In the genomic region with DNA sequence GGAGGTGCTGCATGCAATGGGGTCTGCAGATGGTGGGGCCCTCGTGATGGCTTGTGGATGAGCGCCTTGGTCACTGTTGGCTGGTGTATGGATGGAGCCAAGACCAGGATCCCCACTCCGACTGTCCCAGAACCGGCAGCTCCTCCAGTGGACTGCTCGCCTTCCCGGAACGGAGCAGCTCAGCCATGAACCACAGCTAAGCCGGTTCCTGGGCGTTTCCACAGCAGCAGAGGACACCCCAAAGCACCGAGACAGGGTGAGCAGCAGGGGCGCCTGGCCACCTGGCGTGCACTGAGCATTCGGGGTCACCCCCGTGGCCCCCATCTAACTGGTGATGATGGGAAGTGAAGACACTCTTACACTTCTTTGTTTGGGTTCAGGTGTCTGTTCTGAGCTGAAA, we compare ENCODE assay signal across 38 cellular contexts. TPM values are rescaled to one million over a fixed set of nuclear protein-coding genes. Genes with fewer than 3 reads are reported as not detected.
"Had no signal": no experiment of that assay in that cellular context is flagged by ENCODE, and none has a peak within 500 bp of the region (broad histone marks: within the 10 kb centered on the region; RNA-seq: fewer than 3 reads in every experiment).

No MANE protein-coding gene starts in this region.

- H3K36me3 ChIP-seq: adrenal gland, breast epithelium, cardiac muscle cell, esophagus squamous epithelium, gastroesophageal sphincter, heart right ventricle, WERI-Rb-1 had no signal

- H3K27ac ChIP-seq: adrenal gland, breast epithelium, cardiac muscle cell, epithelial cell of prostate, esophagus squamous epithelium, gastroesophageal sphincter, heart right ventricle, hepatocyte, WERI-Rb-1 had no signal

- H3K4me2 ChIP-seq: hepatocyte had no signal

- ATAC-seq: activated CD4-positive, CD25-positive, alpha-beta regulatory T cell treated with anti-CD3 and anti-CD28 coated beads, Interleukin-2, amount 50 U/mL, for 24 hours; activated CD8-positive, alpha-beta T cell treated with anti-CD3 and anti-CD28 coated beads for 36 hours; activated naive CD8-positive, alpha-beta T cell treated with anti-CD3 and anti-CD28 coated beads, Interleukin-2, amount 50 U/mL, for 24 hours; effector memory CD8-positive, alpha-beta T cell; gastroesophageal sphincter; heart right ventricle; T-helper 17 cell had no signal

- H3K4me3 ChIP-seq: adrenal gland, breast epithelium, cardiac muscle cell, esophagus squamous epithelium, gastroesophageal sphincter, heart right ventricle, hepatocyte had no signal

- H3K4me1 ChIP-seq: adrenal gland, breast epithelium, esophagus squamous epithelium, gastroesophageal sphincter had no signal

- H2AFZ ChIP-seq: hepatocyte had no signal

- H3K79me2 ChIP-seq: hepatocyte had no signal

- H3K9me3 ChIP-seq: adrenal gland, breast epithelium, esophagus squamous epithelium, gastroesophageal sphincter, heart right ventricle had no signal

- DNase-seq: activated B cell treated with CpG ODN at 0.5 μM for 24 hours; activated CD4-positive, alpha-beta T cell treated with anti-CD3 and anti-CD28 coated beads for 48 hours; activated CD4-positive, alpha-beta T cell treated with anti-CD3 and anti-CD28 coated beads, Interleukin-2, amount 50 U/mL, for 1 hour; activated CD4-positive, alpha-beta T cell treated with anti-CD3 and anti-CD28 coated beads, Interleukin-2, amount 50 U/mL, for 48 hours; activated CD8-positive, alpha-beta memory T cell treated with anti-CD3 and anti-CD28 coated beads for 24 hours; activated CD8-positive, alpha-beta T cell treated with anti-CD3 and anti-CD28 coated beads for 36 hours; activated effector memory CD4-positive, alpha-beta T cell treated with anti-CD3 and anti-CD28 coated beads, Interleukin-2, amount 50 U/mL, for 16 hours; activated naive CD4-positive, alpha-beta T cell treated with anti-CD3 and anti-CD28 coated beads for 36 hours; activated naive CD8-positive, alpha-beta T cell treated with anti-CD3 and anti-CD28 coated beads for 36 hours; activated naive CD8-positive, alpha-beta T cell treated with anti-CD3 and anti-CD28 coated beads, Interleukin-2, amount 50 U/mL, for 24 hours; activated T-cell treated with anti-CD3 and anti-CD28 coated beads, Interleukin-2, amount 50 U/mL, for 1 hour; activated T-cell treated with anti-CD3 and anti-CD28 coated beads, Interleukin-2, amount 50 U/mL, for 48 hours; adrenal gland; amygdala; aorta; cortex of kidney; dermis blood vessel endothelial cell; effector CD4-positive, alpha-beta T cell; effector memory CD8-positive, alpha-beta T cell; esophagus squamous epithelium; foreskin melanocyte; heart right ventricle; T-helper 17 cell; T1000; WERI-Rb-1 had no signal

- H3K27me3 ChIP-seq: cardiac muscle cell had no signal

RNA-seq across cellular contexts. Expression of gene CCDC187, which starts 26.1 kb away (rescaled TPM):
- total RNA-seq: activated naive CD4-positive, alpha-beta T cell treated with anti-CD3 and anti-CD28 coated beads for 36 hours; activated naive CD8-positive, alpha-beta T cell treated with anti-CD3 and anti-CD28 coated beads for 36 hours; activated T-helper 1 cell treated with anti-CD3 and anti-CD28 coated beads, Interleukin-12 subunit alpha, Interleukin-12 subunit beta, Interleukin-2, Interleukin-4 antibody, amounts not matched to agents 30 ng/mL and 10 ng/mL and 1 ng/mL, durations not matched to agents 14 hours and 24 hours and 36 hours; activated T-helper 2 cell treated with anti-CD3 and anti-CD28 coated beads, Interferon-gamma antibody, Interleukin-2, Interleukin-4, amounts not matched to agents 10 μg/mL and 5 μg/mL and 100 μg/mL, durations not matched to agents 14 hours and 24 hours and 36 hours; aorta; breast epithelium; chondrocyte; dermis blood vessel endothelial cell; endothelial cell of umbilical vein; esophagus squamous epithelium; fibroblast of lung; gastroesophageal sphincter; glomerular endothelial cell had no signal
- polyA plus RNA-seq: aorta, endothelial cell of umbilical vein, esophagus, fibroblast of lung had no signal
